In genomic region chr9:111878946-111879345, GRCh38 we compare ENCODE assay signal across 24 cellular contexts. TPM values are rescaled to one million over a fixed set of nuclear protein-coding genes. Genes with fewer than 3 reads are reported as not detected.
A peak's percentile ranks its signal among the peaks of the same experiment; 100 is the strongest.
DNase-seq lines count a peak whose midpoint lies in the region; TF ChIP-seq lines count a peak whose summit lies in the region.
"Had no signal": no experiment of that assay in that cellular context is flagged by ENCODE, and none has a peak within 500 bp of the region (broad histone marks: within the 10 kb centered on the region; RNA-seq: fewer than 3 reads in every experiment).

No MANE protein-coding gene starts in this region.

- peaks cover 5% of the 10 kb centered on the region for H3K4me1 Mint-ChIP-seq in nephron
- H3K4me1 Mint-ChIP-seq: B cell had no signal

- H3K27ac ChIP-seq in VCaP = peak overlapping the region; percentile 38
- H3K27ac ChIP-seq in caudate nucleus (ENCODE audit: low read depth, low read length) = no peak overlapping the region
- H3K27ac ChIP-seq: 22Rv1; A549; BLaER1 treated with 17β-estradiol and CSF1 and Interleukin-3, amounts not matched to agents 10 nM and 100 nM; C4-2B had no signal

- H3K36me3 Mint-ChIP-seq in nephron (ENCODE audit: low read depth) = no peaks in the 10 kb centered on the region
- H3K36me3 Mint-ChIP-seq: CD8-positive, alpha-beta T cell had no signal

- TF ChIP-seq CTCF in VCaP (conservative IDR thresholded peaks at IDR 0.05) (no peak), nephron (IDR thresholded peaks at IDR 0.05; ENCODE audit: unreplicated experiment in 3 of 3) (no peak)

- no peak overlapping the region for H3K4me3 Mint-ChIP-seq in nephron
- H3K4me3 Mint-ChIP-seq: B cell; CD4-positive, alpha-beta T cell; CD8-positive, alpha-beta T cell had no signal

- DNase-seq in kidney tubule cell (ENCODE audit: low spot score) = peak; percentile 15
- peak; percentile 59 for DNase-seq in renal cortical epithelial cell (ENCODE audit: low read depth)
- no peak for DNase-seq in activated T-cell treated with anti-CD3 and anti-CD28 coated beads, Interleukin-2, amount 50 U/mL, for 1 hour
- DNase-seq in stimulated activated CD8-positive, alpha-beta memory T cell treated with anti-CD3 and anti-CD28 coated beads, Interleukin-4, amount 100 ng/mL, for 48 hours = no peak
- no peak for DNase-seq in caudate nucleus (lab: John Stamatoyannopoulos, UW)
- DNase-seq: AML-193; Caco-2; Calu3; CD4-positive, alpha-beta T cell; CD8-positive, alpha-beta T cell; DMS 273 treated with DMSO at 0.1 percent for 48 hours; DMS153; DMS53; DMS79; DND-41; EL; GDM1 had no signal

- H3K27ac Mint-ChIP-seq in nephron = peak overlapping the region in 2 of 3 experiments; percentile 11 to 64
- H3K27ac Mint-ChIP-seq: B cell; CD4-positive, alpha-beta T cell; CD8-positive, alpha-beta T cell had no signal

- H3K9me3 Mint-ChIP-seq in nephron = peaks cover 8% of the 10 kb centered on the region
- H3K9me3 Mint-ChIP-seq: CD4-positive, alpha-beta T cell had no signal

- peaks cover 11% of the 10 kb centered on the region for H3K27me3 Mint-ChIP-seq in nephron (ENCODE audit: low read depth)
- H3K27me3 Mint-ChIP-seq: B cell; CD4-positive, alpha-beta T cell had no signal

RNA-seq across cellular contexts. Expression of gene UGCG, which starts 17.7 kb away (rescaled TPM):
- 503 and 699 TPM in 2 replicates for total RNA-seq in renal cortical epithelial cell

Comparison
In these comparisons a context has a peak if more than half of its experiments do, and no peak if none do; other contexts are left out.
1. DNase-seq: peak in kidney tubule cell (single experiment) and renal cortical epithelial cell (single experiment); none in activated T-cell treated with anti-CD3 and anti-CD28 coated beads, Interleukin-2, amount 50 U/mL, for 1 hour (single experiment), stimulated activated CD8-positive, alpha-beta memory T cell treated with anti-CD3 and anti-CD28 coated beads, Interleukin-4, amount 100 ng/mL, for 48 hours (single experiment) and caudate nucleus (0 of 61).